1 cellular context compared by ENCODE assay signal in genomic region chr7:149771199-149771636, GRCh38.
TF ChIP-seq lines count a peak whose summit lies in the region.

No MANE protein-coding gene starts in this region.

TF ChIP-seq in HCT116, 20 proteins besides CTCF, POLR2A, EP300 and RAD21 (continued from another document):
- TF ChIP-seq REST (IDR thresholded peaks at IDR 0.05; ENCODE audit: low read depth) (no peak), ELF1 (IDR thresholded peaks at IDR 0.05; ENCODE audit: borderline replicate concordance, low read depth) (no peak), ATF3 (IDR thresholded peaks at IDR 0.05) (no peak), ZBTB33 (IDR thresholded peaks at IDR 0.05; ENCODE audit: extremely low read depth, insufficient replicate concordance, low read length) (no peak), EZH2 (IDR thresholded peaks at IDR 0.05) (no peak), EZH2phosphoT487 (IDR thresholded peaks at IDR 0.05; ENCODE audit: borderline replicate concordance) (no peak), POLR2AphosphoS5 (IDR thresholded peaks at IDR 0.05; ENCODE audit: low read depth, low read length) (no peak), YY1 (IDR thresholded peaks at IDR 0.05; ENCODE audit: extremely low read depth, insufficient replicate concordance, low read depth, low read length) (no peak), TCF7L2 (IDR thresholded peaks at IDR 0.05; ENCODE audit: borderline replicate concordance, extremely low read depth, insufficient read depth, insufficient read length) (no peak), ZNF274 (IDR thresholded peaks at IDR 0.05; ENCODE audit: low read depth, low read length) (no peak)
